In genomic region chr2:88721268-88721667, GRCh38 we compare ENCODE assay signal across 24 cellular contexts. TPM values are rescaled to one million over a fixed set of nuclear protein-coding genes. Genes with fewer than 3 reads are reported as not detected.
A peak's percentile ranks its signal among the peaks of the same experiment; 100 is the strongest.
DNase-seq lines count a peak whose midpoint lies in the region; ATAC-seq, FAIRE-seq and TF ChIP-seq lines count a peak whose summit lies in the region.
"Had no signal": no experiment of that assay in that cellular context is flagged by ENCODE, and none has a peak within 500 bp of the region (broad histone marks: within the 10 kb centered on the region; RNA-seq: fewer than 3 reads in every experiment).

No MANE protein-coding gene starts in this region.

- peak; percentile 65 for FAIRE-seq in RCC 7860 (lab: Jason Lieb, UNC)
- peak; percentile 47 for FAIRE-seq in colon (lab: Jason Lieb, UNC)
- FAIRE-seq in kidney (lab: Jason Lieb, UNC): peak; percentile 76
- FAIRE-seq: A549, D721Med, GM12892, H54 had no signal

- H3K9me3 ChIP-seq in kidney (ENCODE audit: control insufficient read depth in 1 of 2, low read length in 2 of 2): no peaks in the 10 kb centered on the region
- H3K9me3 ChIP-seq: A549, BE2C, HAP-1 had no signal

- H3K4me1 Mint-ChIP-seq in progenitor cell of endocrine pancreas (ENCODE audit: low read depth): peaks cover 14% of the 10 kb centered on the region
- H3K4me1 Mint-ChIP-seq: CD14-positive monocyte had no signal

- H3K27ac Mint-ChIP-seq in progenitor cell of endocrine pancreas: no peak overlapping the region
- H3K27ac Mint-ChIP-seq: CD14-positive monocyte; CD4-positive, alpha-beta T cell; CD8-positive, alpha-beta memory T cell; HFFc6 had no signal

- H3K9ac ChIP-seq in kidney (ENCODE audit: low read length in 2 of 2): no peak overlapping the region
- H3K9ac ChIP-seq: BLaER1 treated with 17β-estradiol and CSF1 and Interleukin-3, amounts not matched to agents 10 nM and 100 nM had no signal

- peaks cover 12 to 21% of the 10 kb centered on the region in 2 donors for H3K4me1 ChIP-seq in kidney (ENCODE audit: control insufficient read depth in 1 of 2, insufficient read depth in 1 of 2, low read depth in 1 of 2, low read length in 2 of 2)
- H3K4me1 ChIP-seq: A549; BE2C; BLaER1 treated with 17β-estradiol and CSF1 and Interleukin-3, amounts not matched to agents 10 nM and 100 nM had no signal

- H3K27me3 Mint-ChIP-seq in progenitor cell of endocrine pancreas: no peaks in the 10 kb centered on the region
- H3K27me3 Mint-ChIP-seq: CD4-positive, alpha-beta T cell; CD8-positive, alpha-beta memory T cell had no signal

- TF ChIP-seq CTCF in kidney (IDR thresholded peaks at IDR 0.05; ENCODE audit: borderline replicate concordance, extremely low read depth, insufficient read depth) (no peak), progenitor cell of endocrine pancreas (IDR thresholded peaks at IDR 0.05; ENCODE audit: unreplicated experiment) (no peak)

- H3K36me3 ChIP-seq in kidney (ENCODE audit: control insufficient read depth in 1 of 2, insufficient read depth in 2 of 2, low read length in 2 of 2): no peaks in the 10 kb centered on the region
- H3K36me3 ChIP-seq: BE2C, HAP-1 had no signal

- ATAC-seq in HG02759 (IDR thresholded peaks at IDR 0.05; ENCODE audit: unreplicated experiment): no peak
- ATAC-seq: A549 had no signal

- peaks cover 28% of the 10 kb centered on the region for H3K9me3 Mint-ChIP-seq in progenitor cell of endocrine pancreas (ENCODE audit: low read depth)
- H3K9me3 Mint-ChIP-seq: HFFc6 had no signal

- H3K4me3 Mint-ChIP-seq in progenitor cell of endocrine pancreas (ENCODE audit: low read depth): no peak overlapping the region
- H3K4me3 Mint-ChIP-seq: CD14-positive monocyte; CD4-positive, alpha-beta T cell; CD8-positive, alpha-beta memory T cell; HFFc6 had no signal

- peaks cover 38% of the 10 kb centered on the region for H3K36me3 Mint-ChIP-seq in progenitor cell of endocrine pancreas (ENCODE audit: insufficient read depth)

- intact Hi-C loops in kidney (cut with DNase I): no loop called here

- H3K27ac ChIP-seq in kidney (ENCODE audit: low read depth in 2 of 2, low read length in 2 of 2): no peak overlapping the region
- H3K27ac ChIP-seq: A549; BLaER1 treated with 17β-estradiol and CSF1 and Interleukin-3, amounts not matched to agents 10 nM and 100 nM had no signal

- no peak overlapping the region for H3K4me3 ChIP-seq in kidney (ENCODE audit: low read length in 2 of 2)
- H3K4me3 ChIP-seq: A549; BLaER1 treated with 17β-estradiol and CSF1 and Interleukin-3, amounts not matched to agents 10 nM and 100 nM; HAP-1 had no signal

- DNase-seq in RCC 7860 (ENCODE audit: low spot score): no peak
- no peak for DNase-seq in kidney
- DNase-seq in progenitor cell of endocrine pancreas (ENCODE audit: low spot score, unreplicated experiment): no peak
- DNase-seq in NCI-H128 (lab: John Stamatoyannopoulos, UW; ENCODE audit: unreplicated experiment): no peak
- no peak for DNase-seq in 8988T
- DNase-seq: ACHN; AML-193; BE2C; CD4-positive, alpha-beta T cell; CD8-positive, alpha-beta memory T cell; DMS 273 treated with DMSO at 0.1 percent for 48 hours; DMS79; EL; GOT3; HFFc6 had no signal

RNA-seq across cellular contexts. Expression of gene RPIA, which starts 29.8 kb away (rescaled TPM):
- total RNA-seq in kidney: 11.4 TPM
- 15.7 TPM for polyA plus RNA-seq in kidney (ENCODE audit: insufficient read depth, low read depth, low replicate concordance)
- 24.6 and 27.1 TPM in 2 replicates for total RNA-seq in progenitor cell of endocrine pancreas
